ENCODE assay signal across 9 cellular contexts in genomic region chr12:130540376-130540775, GRCh38.
"Had no signal": no experiment of that assay in that cellular context is flagged by ENCODE, and none has a peak within 500 bp of the region (broad histone marks: within the 10 kb centered on the region; RNA-seq: fewer than 3 reads in every experiment).

No MANE protein-coding gene starts in this region.

- ATAC-seq: GM23338, K562 had no signal

- DNase-seq: H9, HCEC 1CT, IMR-90, KG1 had no signal

- H3K4me2 ChIP-seq: GM23338 had no signal

- H2AFZ ChIP-seq: GM23338 had no signal

- H3K4me3 ChIP-seq: GM23338, K562 had no signal

- FAIRE-seq: H1, H54, K562 had no signal

- H3K27ac ChIP-seq: HL-60 had no signal
